8 cellular contexts compared by ENCODE assay signal in the genomic region with DNA sequence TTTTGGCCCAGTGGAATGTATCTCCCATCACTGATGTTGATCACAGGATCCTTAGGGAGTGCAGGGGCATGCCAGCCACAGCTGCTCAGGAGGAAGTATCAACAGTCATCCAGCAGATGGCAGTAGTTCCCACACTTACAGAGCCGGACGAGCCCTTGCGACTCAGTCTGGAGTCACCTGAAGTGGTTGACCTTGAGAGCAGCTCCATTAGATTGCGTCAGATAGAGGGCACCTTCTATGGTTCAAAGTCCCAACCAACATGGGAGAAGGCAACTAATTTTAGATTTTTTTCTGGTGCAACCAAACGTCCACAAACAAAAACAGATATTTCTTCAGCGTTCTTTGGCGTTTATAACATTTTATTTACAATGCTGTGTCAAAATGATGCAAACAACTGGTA.
DNase-seq lines count a peak whose midpoint lies in the region; FAIRE-seq and TF ChIP-seq lines count a peak whose summit lies in the region.

No MANE protein-coding gene starts in this region.

- H3K9me2 ChIP-seq in Karpas-422 (replicated peaks; ENCODE audit: insufficient read depth, low read length) = no peaks in the 10 kb centered on the region

- H3K27me3 Mint-ChIP-seq in activated T-helper 2 cell treated with anti-CD3 and anti-CD28 coated beads, Interferon-gamma antibody, Interleukin-2, Interleukin-4, amounts not matched to agents 10 μg/mL and 5 μg/mL and 100 μg/mL, durations not matched to agents 14 hours and 24 hours and 36 hours (ENCODE audit: low read depth) = peaks cover 22% of the 10 kb centered on the region

- H3K9me3 ChIP-seq in Karpas-422 (ENCODE audit: low read length) (no peaks in the 10 kb centered on the region), parathyroid adenoma (ENCODE audit: control insufficient read depth, low read length) (no peaks in the 10 kb centered on the region)

- H3K4me1 Mint-ChIP-seq in activated T-helper 2 cell treated with anti-CD3 and anti-CD28 coated beads, Interferon-gamma antibody, Interleukin-2, Interleukin-4, amounts not matched to agents 10 μg/mL and 5 μg/mL and 100 μg/mL, durations not matched to agents 14 hours and 24 hours and 36 hours (ENCODE audit: low read depth) = no peaks in the 10 kb centered on the region

- peak; percentile 96 for FAIRE-seq in H54 (lab: Jason Lieb, UNC)

- no peak overlapping the region for H3K4me2 ChIP-seq in Karpas-422 (ENCODE audit: low read depth, low read length, poor library complexity, severe bottlenecking)
- H3K4me2 ChIP-seq in parathyroid adenoma (ENCODE audit: low read length) = no peak overlapping the region

- peak; percentile 76 for TF ChIP-seq CTCF in GM10266 (IDR thresholded peaks at IDR 0.05; ENCODE audit: control insufficient read depth, insufficient read depth, low read depth, missing control alignments)
- peak; percentile 74 for TF ChIP-seq CTCF in parathyroid adenoma (IDR thresholded peaks at IDR 0.05)

- no peaks in the 10 kb centered on the region for H4K20me1 ChIP-seq in Karpas-422 (ENCODE audit: insufficient read depth, low read depth, low read length)

- H3K4me3 ChIP-seq in Karpas-422 (ENCODE audit: low read length) (no peak overlapping the region), parathyroid adenoma (ENCODE audit: low read depth, low read length) (no peak overlapping the region)

- H3K36me3 ChIP-seq in Karpas-422 (ENCODE audit: insufficient read depth, low read length) (no peaks in the 10 kb centered on the region), parathyroid adenoma (ENCODE audit: control insufficient read depth, insufficient read depth, low read length) (no peaks in the 10 kb centered on the region)

- no peak overlapping the region for H3K4me3 Mint-ChIP-seq in activated T-helper 2 cell treated with anti-CD3 and anti-CD28 coated beads, Interferon-gamma antibody, Interleukin-2, Interleukin-4, amounts not matched to agents 10 μg/mL and 5 μg/mL and 100 μg/mL, durations not matched to agents 14 hours and 24 hours and 36 hours (ENCODE audit: low read depth)

- no peaks in the 10 kb centered on the region for H3K4me1 ChIP-seq in Karpas-422 (ENCODE audit: low read length)
- H3K4me1 ChIP-seq in parathyroid adenoma = no peaks in the 10 kb centered on the region

- no peak for TF ChIP-seq POLR2A in H54 (IDR thresholded peaks at IDR 0.05; ENCODE audit: low read depth, low read length)

- intact Hi-C loops in activated T-helper 2 cell treated with anti-CD3 and anti-CD28 coated beads, Interferon-gamma antibody, Interleukin-2, Interleukin-4, amounts not matched to agents 10 μg/mL and 5 μg/mL and 100 μg/mL, durations not matched to agents 14 hours and 24 hours and 36 hours (cut with micrococcal nuclease) = no loop called here

- DNase-seq in GM10266 (ENCODE audit: extremely low spot score) (peak; percentile 55), H54 (ENCODE audit: insufficient read length, low spot score) (peak; percentile 78), Karpas-422 (peak; percentile 90), OCI-M2 (lab: John Stamatoyannopoulos, UW; ENCODE audit: unreplicated experiment) (peak; percentile 10), globus pallidus (ENCODE audit: low spot score) (peak; percentile 56)
- DNase-seq in activated T-helper 2 cell treated with anti-CD3 and anti-CD28 coated beads, Interferon-gamma antibody, Interleukin-2, Interleukin-4, amounts not matched to agents 10 μg/mL and 5 μg/mL and 100 μg/mL, durations not matched to agents 14 hours and 24 hours and 36 hours (ENCODE audit: low spot score) = peak; percentile 10
- DNase-seq in central memory CD4-positive, alpha-beta T cell = no peak

- H3K79me2 ChIP-seq in Karpas-422 (ENCODE audit: low read length) (no peaks in the 10 kb centered on the region), parathyroid adenoma (no peaks in the 10 kb centered on the region)

- H3K9ac ChIP-seq in Karpas-422 (ENCODE audit: low read length) = no peak overlapping the region
- H3K9ac ChIP-seq in parathyroid adenoma = no peak overlapping the region

- no peaks in the 10 kb centered on the region for H3K9me3 Mint-ChIP-seq in activated T-helper 2 cell treated with anti-CD3 and anti-CD28 coated beads, Interferon-gamma antibody, Interleukin-2, Interleukin-4, amounts not matched to agents 10 μg/mL and 5 μg/mL and 100 μg/mL, durations not matched to agents 14 hours and 24 hours and 36 hours

- H3K36me3 Mint-ChIP-seq in activated T-helper 2 cell treated with anti-CD3 and anti-CD28 coated beads, Interferon-gamma antibody, Interleukin-2, Interleukin-4, amounts not matched to agents 10 μg/mL and 5 μg/mL and 100 μg/mL, durations not matched to agents 14 hours and 24 hours and 36 hours (ENCODE audit: low read depth) = no peaks in the 10 kb centered on the region

- no peaks in the 10 kb centered on the region for H3K27me3 ChIP-seq in Karpas-422 (ENCODE audit: low read length)
- no peaks in the 10 kb centered on the region for H3K27me3 ChIP-seq in parathyroid adenoma (ENCODE audit: control insufficient read depth, insufficient read depth, low read length)

- no peak overlapping the region for H2AFZ ChIP-seq in Karpas-422 (ENCODE audit: low read length)
- no peak overlapping the region for H2AFZ ChIP-seq in parathyroid adenoma

- no peak overlapping the region for H3K27ac ChIP-seq in Karpas-422 (ENCODE audit: low read length)
- H3K27ac ChIP-seq in parathyroid adenoma = no peak overlapping the region

- no peak overlapping the region for H3K27ac Mint-ChIP-seq in activated T-helper 2 cell treated with anti-CD3 and anti-CD28 coated beads, Interferon-gamma antibody, Interleukin-2, Interleukin-4, amounts not matched to agents 10 μg/mL and 5 μg/mL and 100 μg/mL, durations not matched to agents 14 hours and 24 hours and 36 hours
